1 cellular context compared by ENCODE assay signal in the genomic region with DNA sequence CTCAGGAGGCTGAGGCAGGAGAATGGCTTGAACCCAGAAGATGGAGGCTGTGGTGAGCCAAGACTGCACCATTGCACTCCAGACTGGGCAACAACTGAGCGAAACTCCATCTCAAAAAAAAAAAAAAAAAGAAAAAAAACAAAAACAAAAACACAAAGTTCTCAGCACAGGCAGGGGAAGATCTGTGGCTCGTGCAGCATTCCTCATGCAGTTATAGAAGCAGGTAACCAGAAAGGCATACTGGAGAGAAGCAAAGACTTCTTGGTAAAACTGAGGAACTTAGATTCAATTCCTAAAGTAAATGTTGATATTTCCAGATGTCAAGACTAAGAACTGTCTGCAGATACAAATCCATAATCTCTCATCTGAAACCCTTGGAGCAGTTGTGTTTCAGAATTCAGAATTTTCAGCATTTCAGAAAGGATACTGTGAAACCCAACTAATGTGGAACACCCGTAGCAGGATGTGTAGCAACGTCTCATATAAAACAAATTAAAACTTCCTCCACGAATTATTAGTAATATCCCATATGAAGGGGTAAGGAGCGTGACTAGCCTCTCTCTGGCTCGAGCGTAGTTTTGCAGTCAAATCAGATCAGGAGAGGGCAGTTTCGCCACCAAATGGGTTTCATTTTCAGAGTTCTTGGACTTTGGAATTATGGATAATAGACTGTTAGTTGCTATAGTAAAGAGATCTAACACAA.
TF ChIP-seq lines count a peak whose summit lies in the region.

No MANE protein-coding gene starts in this region.

TF ChIP-seq in HepG2, 621 proteins besides CTCF, POLR2A, EP300 and RAD21 (continued from another document):
- TF ChIP-seq, protein P1, sequence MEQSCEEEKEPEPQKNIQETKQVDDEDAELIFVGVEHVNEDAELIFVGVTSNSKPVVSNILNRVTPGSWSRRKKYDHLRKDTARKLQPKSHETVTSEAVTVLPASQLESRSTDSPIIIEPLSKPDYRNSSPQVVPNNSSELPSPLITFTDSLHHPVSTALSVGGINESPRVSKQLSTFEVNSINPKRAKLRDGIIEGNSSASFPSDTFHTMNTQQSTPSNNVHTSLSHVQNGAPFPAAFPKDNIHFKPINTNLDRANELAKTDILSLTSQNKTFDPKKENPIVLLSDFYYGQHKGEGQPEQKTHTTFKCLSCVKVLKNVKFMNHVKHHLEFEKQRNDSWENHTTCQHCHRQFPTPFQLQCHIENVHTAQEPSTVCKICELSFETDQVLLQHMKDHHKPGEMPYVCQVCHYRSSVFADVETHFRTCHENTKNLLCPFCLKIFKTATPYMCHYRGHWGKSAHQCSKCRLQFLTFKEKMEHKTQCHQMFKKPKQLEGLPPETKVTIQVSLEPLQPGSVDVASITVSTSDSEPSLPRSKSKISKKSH (CRISPR knock-in tag; IDR thresholded peaks at IDR 0.05; ENCODE audit: borderline replicate concordance) = no peak
- TF ChIP-seq ELF4 (CRISPR knock-in tag; IDR thresholded peaks at IDR 0.05; ENCODE audit: borderline replicate concordance) = no peak
- no peak for TF ChIP-seq MTA1 (CRISPR knock-in tag; IDR thresholded peaks at IDR 0.05; ENCODE audit: borderline replicate concordance)
- no peak for TF ChIP-seq HES4 (CRISPR knock-in tag; IDR thresholded peaks at IDR 0.05; ENCODE audit: borderline replicate concordance)
- no peak for TF ChIP-seq ZNF790 (CRISPR knock-in tag; IDR thresholded peaks at IDR 0.05; ENCODE audit: borderline replicate concordance)
- TF ChIP-seq CEBPG (CRISPR knock-in tag; IDR thresholded peaks at IDR 0.05) = peak; percentile 17; the same call in 1 of the 2 replicates
- no peak for TF ChIP-seq GATAD2A (CRISPR knock-in tag; IDR thresholded peaks at IDR 0.05)
- TF ChIP-seq, protein P2, sequence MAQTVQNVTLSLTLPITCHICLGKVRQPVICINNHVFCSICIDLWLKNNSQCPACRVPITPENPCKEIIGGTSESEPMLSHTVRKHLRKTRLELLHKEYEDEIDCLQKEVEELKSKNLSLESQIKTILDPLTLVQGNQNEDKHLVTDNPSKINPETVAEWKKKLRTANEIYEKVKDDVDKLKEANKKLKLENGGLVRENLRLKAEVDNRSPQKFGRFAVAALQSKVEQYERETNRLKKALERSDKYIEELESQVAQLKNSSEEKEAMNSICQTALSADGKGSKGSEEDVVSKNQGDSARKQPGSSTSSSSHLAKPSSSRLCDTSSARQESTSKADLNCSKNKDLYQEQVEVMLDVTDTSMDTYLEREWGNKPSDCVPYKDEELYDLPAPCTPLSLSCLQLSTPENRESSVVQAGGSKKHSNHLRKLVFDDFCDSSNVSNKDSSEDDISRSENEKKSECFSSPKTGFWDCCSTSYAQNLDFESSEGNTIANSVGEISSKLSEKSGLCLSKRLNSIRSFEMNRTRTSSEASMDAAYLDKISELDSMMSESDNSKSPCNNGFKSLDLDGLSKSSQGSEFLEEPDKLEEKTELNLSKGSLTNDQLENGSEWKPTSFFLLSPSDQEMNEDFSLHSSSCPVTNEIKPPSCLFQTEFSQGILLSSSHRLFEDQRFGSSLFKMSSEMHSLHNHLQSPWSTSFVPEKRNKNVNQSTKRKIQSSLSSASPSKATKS (CRISPR knock-in tag; IDR thresholded peaks at IDR 0.05) = no peak
